In genomic region chr13:93328943-93329342, GRCh38 we compare ENCODE assay signal across 22 cellular contexts.
DNase-seq lines count a peak whose midpoint lies in the region; ATAC-seq and TF ChIP-seq lines count a peak whose summit lies in the region.
"Had no signal": no experiment of that assay in that cellular context is flagged by ENCODE, and none has a peak within 500 bp of the region (broad histone marks: within the 10 kb centered on the region; RNA-seq: fewer than 3 reads in every experiment).

No MANE protein-coding gene starts in this region.

- POLR2A ChIA-PET in SK-N-SH (lab: Yijun Ruan, JAX): no interaction called here
- POLR2A ChIA-PET in CD8-positive, alpha-beta T cell (lab: Charles Lee): no interaction called here
- POLR2A ChIA-PET in T-cell (lab: Charles Lee): no interaction called here

- DNase-seq in SK-N-SH: no peak
- no peak for DNase-seq in left lobe of liver (ENCODE audit: low spot score)
- no peak for DNase-seq in CD8-positive, alpha-beta T cell
- no peak for DNase-seq in NCI-H146 (lab: John Stamatoyannopoulos, UW)
- no peak for DNase-seq in T-cell
- DNase-seq in NCI-H1694 (lab: John Stamatoyannopoulos, UW): no peak
- DNase-seq: ACHN; CD4-positive, alpha-beta memory T cell; DND-41; HCEC 1CT; NCI-H1105; NCI-H187; NCI-H446; NCI-H526; Peyer's patch had no signal

- H3K4me1 ChIP-seq in SK-N-SH (ENCODE audit: control insufficient read depth in 1 of 2, insufficient read depth in 2 of 2, low read depth in 1 of 2, low read length in 1 of 2): peaks cover 0 to 20% of the 10 kb centered on the region in 2 experiments; a peak in 2 of 4 replicates
- H3K4me1 ChIP-seq in CD8-positive, alpha-beta T cell (ENCODE audit: insufficient read depth, low read length): no peaks in the 10 kb centered on the region
- H3K4me1 ChIP-seq: BLaER1 treated with 17β-estradiol and CSF1 and Interleukin-3, amounts not matched to agents 10 nM and 100 nM; Peyer's patch had no signal

- H3K36me3 ChIP-seq in SK-N-SH (replicated peaks in 1 of 2; ENCODE audit: control insufficient read depth in 1 of 2, insufficient read depth in 2 of 2, low read length in 1 of 2): no peaks in the 10 kb centered on the region
- H3K36me3 ChIP-seq in CD8-positive, alpha-beta T cell (ENCODE audit: insufficient read depth, low read length): no peaks in the 10 kb centered on the region
- H3K36me3 ChIP-seq: BLaER1 treated with 17β-estradiol and CSF1 and Interleukin-3, amounts not matched to agents 10 nM and 100 nM; Peyer's patch had no signal

- no peak overlapping the region for H3K4me2 ChIP-seq in SK-N-SH
- H3K4me2 ChIP-seq: BLaER1 treated with 17β-estradiol and CSF1 and Interleukin-3, amounts not matched to agents 10 nM and 100 nM; GM23338 had no signal

- H3K27me3 ChIP-seq in SK-N-SH (ENCODE audit: insufficient read depth): no peaks in the 10 kb centered on the region
- H3K27me3 ChIP-seq in CD8-positive, alpha-beta T cell (ENCODE audit: insufficient read depth, low read length): no peaks in the 10 kb centered on the region
- H3K27me3 ChIP-seq: BLaER1 treated with 17β-estradiol and CSF1 and Interleukin-3, amounts not matched to agents 10 nM and 100 nM; Peyer's patch had no signal

- no peak overlapping the region for H3K4me3 Mint-ChIP-seq in nephron
- H3K4me3 Mint-ChIP-seq in CD8-positive, alpha-beta T cell: no peak overlapping the region
- H3K4me3 Mint-ChIP-seq in T-cell: no peak overlapping the region
- H3K4me3 Mint-ChIP-seq: CD4-positive, alpha-beta memory T cell; GM23338; IgD-negative memory B cell had no signal

- H3K4me1 Mint-ChIP-seq in nephron (peaks cover 9% of the 10 kb centered on the region), T-cell (no peaks in the 10 kb centered on the region)
- H3K4me1 Mint-ChIP-seq in CD8-positive, alpha-beta T cell (ENCODE audit: low read depth): no peaks in the 10 kb centered on the region
- H3K4me1 Mint-ChIP-seq: CD4-positive, alpha-beta memory T cell; IgD-negative memory B cell had no signal

- no peaks in the 10 kb centered on the region for H4K20me1 ChIP-seq in SK-N-SH (ENCODE audit: insufficient read depth)
- H4K20me1 ChIP-seq: BLaER1 treated with 17β-estradiol and CSF1 and Interleukin-3, amounts not matched to agents 10 nM and 100 nM had no signal

- H3K9me3 ChIP-seq in SK-N-SH: no peaks in the 10 kb centered on the region
- H3K9me3 ChIP-seq in CD8-positive, alpha-beta T cell (ENCODE audit: low read length): no peaks in the 10 kb centered on the region
- H3K9me3 ChIP-seq: BLaER1 treated with 17β-estradiol and CSF1 and Interleukin-3, amounts not matched to agents 10 nM and 100 nM; Peyer's patch had no signal

- H3K27me3 Mint-ChIP-seq in nephron (ENCODE audit: low read depth) (no peaks in the 10 kb centered on the region), T-cell (no peaks in the 10 kb centered on the region)
- no peaks in the 10 kb centered on the region for H3K27me3 Mint-ChIP-seq in CD8-positive, alpha-beta T cell (ENCODE audit: low read depth)
- H3K27me3 Mint-ChIP-seq: IgD-negative memory B cell had no signal

- no peak for TF ChIP-seq EP300 in SK-N-SH (IDR thresholded peaks at IDR 0.05; ENCODE audit: borderline replicate concordance in 1 of 2, low read depth in 1 of 2, low read length in 1 of 2)

- intact Hi-C loops in CD8-positive, alpha-beta T cell (cut with DNase I, micrococcal nuclease): no loop called here

- H3K27ac ChIP-seq in SK-N-SH (ENCODE audit: low read depth in 2 of 2, low read length in 1 of 2): no peak overlapping the region
- no peak overlapping the region for H3K27ac ChIP-seq in CD8-positive, alpha-beta T cell (ENCODE audit: low read depth, low read length)
- H3K27ac ChIP-seq: 22Rv1; BLaER1 treated with 17β-estradiol and CSF1 and Interleukin-3, amounts not matched to agents 10 nM and 100 nM; Peyer's patch had no signal

- H3K36me3 Mint-ChIP-seq in nephron (ENCODE audit: low read depth) (peaks cover 25% of the 10 kb centered on the region), T-cell (no peaks in the 10 kb centered on the region)
- no peaks in the 10 kb centered on the region for H3K36me3 Mint-ChIP-seq in CD8-positive, alpha-beta T cell
- H3K36me3 Mint-ChIP-seq: CD4-positive, alpha-beta memory T cell; IgD-negative memory B cell had no signal

- H3K9me3 Mint-ChIP-seq in nephron (peaks cover 16% of the 10 kb centered on the region), T-cell (peaks cover 0 to 13% (median 0%) of the 10 kb centered on the region in 3 donors)
- H3K9me3 Mint-ChIP-seq in CD8-positive, alpha-beta T cell: no peaks in the 10 kb centered on the region
- H3K9me3 Mint-ChIP-seq: CD4-positive, alpha-beta memory T cell; GM23338 had no signal

- CTCF ChIA-PET in SK-N-SH (lab: Yijun Ruan, JAX) (interaction anchor here (1.1 kb wide), 1 partner anchor 9 kb away, joined by 3 read pairs; no protein-coding TSS in a partner anchor), T-cell (lab: Charles Lee) (no interaction called here)
- CTCF ChIA-PET in CD8-positive, alpha-beta T cell (lab: Charles Lee): no interaction called here

- peak overlapping the region; percentile 2 to 53 (median 12) for H3K27ac Mint-ChIP-seq in nephron
- H3K27ac Mint-ChIP-seq in CD8-positive, alpha-beta T cell: no peak overlapping the region
- no peak overlapping the region for H3K27ac Mint-ChIP-seq in T-cell
- H3K27ac Mint-ChIP-seq: CD4-positive, alpha-beta memory T cell; IgD-negative memory B cell had no signal

- no peaks in the 10 kb centered on the region for H3F3A ChIP-seq in SK-N-SH (replicated peaks; ENCODE audit: insufficient read depth)

- no peak overlapping the region for H3K9ac ChIP-seq in SK-N-SH
- H3K9ac ChIP-seq: BLaER1 treated with 17β-estradiol and CSF1 and Interleukin-3, amounts not matched to agents 10 nM and 100 nM had no signal

- no peak overlapping the region for H2AFZ ChIP-seq in SK-N-SH (ENCODE audit: low read depth)
- H2AFZ ChIP-seq: GM23338 had no signal

- ATAC-seq in SK-N-SH treated with all-trans-retinoic acid at 6 μM for 48 hours: peak; percentile 47; the same call in 2 of the 3 replicates
- ATAC-seq in left lobe of liver: peak; percentile 85
- ATAC-seq in CD8-positive, alpha-beta T cell: no peak
- no peak for ATAC-seq in T-cell (replicated peaks in 1 of 4)
- ATAC-seq: GM12878, GM23338 had no signal

- H3K79me2 ChIP-seq in SK-N-SH (ENCODE audit: insufficient read depth): no peaks in the 10 kb centered on the region; the same call in 1 of the 2 replicates

- no peak for TF ChIP-seq RAD21 in SK-N-SH (IDR thresholded peaks at IDR 0.05; ENCODE audit: low read length)

- no peaks in the 10 kb centered on the region for H3K9me2 ChIP-seq in SK-N-SH

- no peak overlapping the region for H3K4me3 ChIP-seq in SK-N-SH (ENCODE audit: low read depth in 2 of 2, low read length in 1 of 2)
- H3K4me3 ChIP-seq in CD8-positive, alpha-beta T cell (ENCODE audit: low read depth, low read length): no peak overlapping the region
- H3K4me3 ChIP-seq: BLaER1 treated with 17β-estradiol and CSF1 and Interleukin-3, amounts not matched to agents 10 nM and 100 nM; GM12878; GM23338; Peyer's patch had no signal

- TF ChIP-seq CTCF in SK-N-SH (IDR thresholded peaks at IDR 0.05): no peak
- no peak for TF ChIP-seq CTCF in nephron (IDR thresholded peaks at IDR 0.05; ENCODE audit: unreplicated experiment in 3 of 3)
- TF ChIP-seq CTCF in CD8-positive, alpha-beta T cell (IDR thresholded peaks at IDR 0.05): no peak

- WGBS in SK-N-SH (ENCODE audit: low lambda C conversion rate): 91% methylated on average over 2 of the region's 2 CpGs

TF ChIP-seq in SK-N-SH treated with all-trans-retinoic acid at 6 μM for 48 hours, 23 proteins besides CTCF, POLR2A, EP300 and RAD21 (continues in another document):
- TF ChIP-seq CSDC2 (CRISPR knock-in tag; IDR thresholded peaks at IDR 0.05): no peak
- TF ChIP-seq RARB (CRISPR knock-in tag; IDR thresholded peaks at IDR 0.05): no peak
- TF ChIP-seq ESRRG (CRISPR knock-in tag; IDR thresholded peaks at IDR 0.05): no peak
- no peak for TF ChIP-seq TOX (CRISPR knock-in tag; IDR thresholded peaks at IDR 0.05; ENCODE audit: borderline replicate concordance)
- no peak for TF ChIP-seq ZFP30 (CRISPR knock-in tag; IDR thresholded peaks at IDR 0.05)
- no peak for TF ChIP-seq GLIS3 (CRISPR knock-in tag; IDR thresholded peaks at IDR 0.05)
- no peak for TF ChIP-seq PPARA (CRISPR knock-in tag; IDR thresholded peaks at IDR 0.05; ENCODE audit: borderline replicate concordance)

TF ChIP-seq in SK-N-SH, 30 proteins besides CTCF, POLR2A, EP300 and RAD21 (continues in another document):
- TF ChIP-seq RXRA (IDR thresholded peaks at IDR 0.05; ENCODE audit: borderline replicate concordance, low read depth): no peak
- TF ChIP-seq ZBTB33 (IDR thresholded peaks at IDR 0.05; ENCODE audit: borderline replicate concordance, low read depth): no peak
- TF ChIP-seq ELF1 (IDR thresholded peaks at IDR 0.05): no peak
- TF ChIP-seq RFX5 (IDR thresholded peaks at IDR 0.05; ENCODE audit: low read length): no peak
- no peak for TF ChIP-seq NRF1 (IDR thresholded peaks at IDR 0.05; ENCODE audit: low read depth, low read length)
- TF ChIP-seq MEF2A (IDR thresholded peaks at IDR 0.05; ENCODE audit: borderline replicate concordance, low read depth): no peak
- no peak for TF ChIP-seq USF2 (IDR thresholded peaks at IDR 0.05; ENCODE audit: borderline replicate concordance, low read depth, low read length)
- TF ChIP-seq SMC3 (IDR thresholded peaks at IDR 0.05; ENCODE audit: low read depth, low read length): no peak

Comparison
In these comparisons a context has a peak if more than half of its experiments do, and no peak if none do; other contexts are left out.
1. ATAC-seq: peak in SK-N-SH treated with all-trans-retinoic acid at 6 μM for 48 hours (single experiment) and left lobe of liver (single experiment); none in CD8-positive, alpha-beta T cell (single experiment) and T-cell (0 of 4).
2. H3K27ac Mint-ChIP-seq: peak in nephron (3 of 3); none in CD8-positive, alpha-beta T cell (single experiment) and T-cell (0 of 2).